In the genomic region with DNA sequence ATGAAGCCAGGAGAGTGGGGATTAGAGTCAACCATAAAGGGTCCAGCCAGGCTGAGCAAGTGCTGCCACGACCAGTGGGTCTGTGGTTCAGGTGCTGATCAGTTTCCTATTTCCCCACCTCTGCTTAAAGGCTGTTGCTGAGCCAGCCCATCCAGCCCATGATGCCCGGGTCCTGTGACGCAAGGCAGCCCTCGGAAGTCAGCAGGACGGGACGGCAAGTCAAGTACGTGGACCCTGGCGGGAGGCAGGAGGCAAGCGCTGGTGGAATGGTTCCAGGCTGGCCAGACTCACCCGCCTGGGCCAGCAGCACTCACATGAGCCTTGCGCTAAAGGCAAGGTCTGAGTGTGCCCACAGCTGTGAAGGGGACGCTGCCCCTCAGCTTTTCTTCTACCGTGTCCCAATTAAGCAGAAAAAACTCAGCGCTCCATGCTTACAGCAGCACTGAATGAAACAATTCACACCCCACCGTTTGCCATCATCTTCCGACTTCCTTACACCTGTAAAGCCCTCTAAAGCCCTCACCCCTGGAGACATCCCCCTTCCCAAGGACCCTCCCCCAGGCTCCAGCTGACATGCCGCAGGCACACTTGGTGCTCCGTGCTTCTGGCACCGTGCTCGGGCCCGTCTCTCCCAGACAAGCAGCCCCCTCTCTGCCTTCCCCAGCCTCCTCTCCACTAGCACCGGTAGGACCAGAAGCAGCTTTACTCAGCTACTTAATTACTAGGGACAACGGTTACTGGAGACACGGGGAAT, we compare ENCODE assay signal across 23 cellular contexts. TPM values are rescaled to one million over a fixed set of nuclear protein-coding genes. Genes with fewer than 3 reads are reported as not detected.
DNase-seq lines count a peak whose midpoint lies in the region; ATAC-seq, FAIRE-seq and TF ChIP-seq lines count a peak whose summit lies in the region.
"Had no signal": no experiment of that assay in that cellular context is flagged by ENCODE, and none has a peak within 500 bp of the region (broad histone marks: within the 10 kb centered on the region; RNA-seq: fewer than 3 reads in every experiment).

No MANE protein-coding gene starts in this region.

- no peak overlapping the region for H2BK5ac ChIP-seq in H1 (ENCODE audit: low read depth, low read length)

- H3K4me3 ChIP-seq in breast epithelium, result no peak overlapping the region
- no peak overlapping the region for H3K4me3 ChIP-seq in Panc1 (ENCODE audit: low read depth in 2 of 2, low read length in 2 of 2)
- no peak overlapping the region for H3K4me3 ChIP-seq in H1 (ENCODE audit: extremely low read depth in 1 of 4, insufficient read depth in 2 of 4, low read depth in 3 of 4, low read length in 4 of 4)

- BruUV-seq in MCF 10A (replicated peaks; lab: Mats Ljungman, UMichigan) (no TSS peak), Panc1 (replicated peaks; lab: Mats Ljungman, UMichigan) (no TSS peak)

- no peaks in the 10 kb centered on the region for H4K20me1 ChIP-seq in H1 (replicated peaks in 1 of 2; ENCODE audit: control insufficient read depth in 1 of 2, insufficient read depth in 2 of 2, low read length in 2 of 2)

- H2BK15ac ChIP-seq in H1 (ENCODE audit: low read length), result no peak overlapping the region

- TF ChIP-seq EP300 in H1 (IDR thresholded peaks at IDR 0.05; ENCODE audit: borderline replicate concordance in 1 of 2, low read depth in 2 of 2, low read length in 2 of 2), result no peak

- H3K4me1 ChIP-seq in breast epithelium (no peaks in the 10 kb centered on the region), Panc1 (ENCODE audit: control insufficient read depth, insufficient read depth, low read length) (no peaks in the 10 kb centered on the region), H1 (replicated peaks in 1 of 4; ENCODE audit: control insufficient read depth in 3 of 4, insufficient read depth in 4 of 4, low read length in 3 of 4) (peaks cover 0 to 2% (median under 1%) of the 10 kb centered on the region in 4 experiments; a peak in 2 of 7 replicates)
- H3K4me1 ChIP-seq: BE2C had no signal

- no peak overlapping the region for H3K4ac ChIP-seq in H1 (replicated peaks; ENCODE audit: insufficient read length, low read depth, low read length)

- no peak overlapping the region for H2AFZ ChIP-seq in H1 (ENCODE audit: low read length)

- H3K56ac ChIP-seq in H1 (replicated peaks; ENCODE audit: insufficient read length, low read depth, low read length), result no peak overlapping the region

- FAIRE-seq in H1 (lab: Jason Lieb, UNC), result no peak
- FAIRE-seq: A204.1, GM12892, GM18507, HTR-8/SVneo had no signal

- no peak overlapping the region for H4K8ac ChIP-seq in H1 (ENCODE audit: extremely low read depth, insufficient read depth, low read length)

- H3K79me1 ChIP-seq in H1 (ENCODE audit: low read depth, low read length), result no peaks in the 10 kb centered on the region

- ATAC-seq in Panc1, result peak; percentile 10; the same call in 1 of the 2 replicates

- no peak for TF ChIP-seq RAD21 in H1 (IDR thresholded peaks at IDR 0.05 in 1 of 2, conservative IDR thresholded peaks at IDR 0.05 in 1 of 2; ENCODE audit: low read depth in 2 of 2, low read length in 2 of 2)

- no peak overlapping the region for H3K14ac ChIP-seq in H1 (ENCODE audit: insufficient read length)

- H2AK5ac ChIP-seq in H1 (ENCODE audit: low read depth, low read length), result no peak overlapping the region

- H3K9me3 ChIP-seq in breast epithelium, result no peaks in the 10 kb centered on the region
- no peaks in the 10 kb centered on the region for H3K9me3 ChIP-seq in Panc1 (ENCODE audit: control insufficient read depth, insufficient read depth, low read depth, low read length)
- H3K9me3 ChIP-seq in H1 (ENCODE audit: insufficient read depth in 2 of 2, low read depth in 1 of 2, low read length in 1 of 2), result no peaks in the 10 kb centered on the region
- H3K9me3 ChIP-seq: BE2C had no signal

- in situ Hi-C loops in Panc1 (cut with HindIII; ENCODE audit: low pct_unique_long_range_greater_than_20kb, low sequenced_read_pairs), result no loop called here

- no peak overlapping the region for H3K4me2 ChIP-seq in H1 (ENCODE audit: insufficient read depth in 1 of 2, low read depth in 2 of 2, low read length in 2 of 2)

- DNase-seq in MCF 10A (ENCODE audit: unreplicated experiment), result no peak
- DNase-seq in breast epithelium (ENCODE audit: low spot score in 2 of 2), result no peak
- DNase-seq in Panc1 (ENCODE audit: low read depth, low spot score), result no peak
- no peak for DNase-seq in H1 (ENCODE audit: low read depth in 1 of 2, low spot score in 2 of 2)
- DNase-seq in NCI-H1694 (lab: John Stamatoyannopoulos, UW), result no peak
- no peak for DNase-seq in stimulated activated CD4-positive, alpha-beta T cell treated with anti-CD3 and anti-CD28 coated beads, Interleukin-15, amount 100 ng/mL, for 24 hours
- DNase-seq in foreskin melanocyte, result no peak
- DNase-seq: ACHN; BE2C; C1 segment of cervical spinal cord; CD4-positive, CD25-positive, alpha-beta regulatory T cell; CD8-positive, alpha-beta memory T cell; COR-L47; DMS 273 treated with DMSO at 0.1 percent for 48 hours; DMS53; GDM1; GOT3; H9 had no signal

- H3K18ac ChIP-seq in H1 (ENCODE audit: extremely low read depth, low read length), result no peak overlapping the region

- no peak for TF ChIP-seq CTCF in MCF 10A (IDR thresholded peaks at IDR 0.05; ENCODE audit: unreplicated experiment)
- TF ChIP-seq CTCF in breast epithelium (IDR thresholded peaks at IDR 0.05), result no peak
- TF ChIP-seq CTCF in Panc1 (IDR thresholded peaks at IDR 0.05), result no peak
- TF ChIP-seq CTCF in H1 (IDR thresholded peaks at IDR 0.05; ENCODE audit: control extremely low read depth in 1 of 3, insufficient read depth in 1 of 3, low read depth in 1 of 3, low read length in 3 of 3), result no peak

- H4K91ac ChIP-seq in H1 (replicated peaks; ENCODE audit: insufficient read length, low read length), result no peak overlapping the region

- peak overlapping the region; percentile 35; the same call in 1 of the 2 replicates for H2BK12ac ChIP-seq in H1 (ENCODE audit: low read depth, low read length)

- intact Hi-C loops in MCF 10A (cut with micrococcal nuclease) (no loop called here), breast epithelium (cut with DNase I; ENCODE audit: low total_unique reads) (loop anchor here (10.0 kb wide), 1 partner anchor 266 kb away; no protein-coding TSS in a partner anchor), Panc1 (cut with micrococcal nuclease; ENCODE audit: unreplicated experiment) (no loop called here)

- CTCF ChIA-PET in MCF 10A (lab: Yijun Ruan, JAX) (interaction anchor here (0.6 to 7.5 kb wide), 4 partner anchors 13 to 381 kb away, joined by 3 to 109 read pairs (median 4); no protein-coding TSS in a partner anchor), Panc1 (lab: Charles Lee) (no interaction called here), H1 (lab: Charles Lee; ENCODE audit: partially characterized antibody) (interaction anchor here (1.1 to 2.7 kb wide), 3 partner anchors 14 to 384 kb away, joined by 3 to 14 read pairs (median 5); no protein-coding TSS in a partner anchor)

- H3K27ac ChIP-seq in breast epithelium (no peak overlapping the region), Panc1 (ENCODE audit: low read length) (no peak overlapping the region), H1 (ENCODE audit: low read depth, low read length) (no peak overlapping the region)

- no peaks in the 10 kb centered on the region for H3K4me1 Mint-ChIP-seq in MCF 10A (ENCODE audit: insufficient read depth, unreplicated experiment)
- H3K4me1 Mint-ChIP-seq: CD8-positive, alpha-beta memory T cell had no signal

- no peak overlapping the region for H2BK120ac ChIP-seq in H1 (replicated peaks; ENCODE audit: low read depth, low read length)

- H3K23ac ChIP-seq in H1 (ENCODE audit: insufficient read length), result no peak overlapping the region

- H3K23me2 ChIP-seq in H1 (ENCODE audit: low read depth, low read length), result no peaks in the 10 kb centered on the region

- H3K27me3 ChIP-seq in breast epithelium (no peaks in the 10 kb centered on the region), Panc1 (ENCODE audit: control insufficient read depth, insufficient read depth, low read length) (no peaks in the 10 kb centered on the region), H1 (replicated peaks in 1 of 4; ENCODE audit: control insufficient read depth in 3 of 4, extremely low read depth in 1 of 4, insufficient read depth in 3 of 4, low read length in 3 of 4) (no peaks in the 10 kb centered on the region)
- H3K27me3 ChIP-seq: BE2C had no signal

- no peak overlapping the region for H3K4me3 Mint-ChIP-seq in MCF 10A (ENCODE audit: unreplicated experiment)
- H3K4me3 Mint-ChIP-seq: CD8-positive, alpha-beta memory T cell; H9; IgD-negative memory B cell had no signal

- peaks cover 14% of the 10 kb centered on the region for H3K36me3 Mint-ChIP-seq in MCF 10A (ENCODE audit: insufficient read depth, unreplicated experiment)
- H3K36me3 Mint-ChIP-seq: CD4-positive, CD25-positive, alpha-beta regulatory T cell; CD8-positive, alpha-beta memory T cell had no signal

- H3K9me3 Mint-ChIP-seq in MCF 10A (ENCODE audit: unreplicated experiment), result no peaks in the 10 kb centered on the region
- H3K9me3 Mint-ChIP-seq: CD4-positive, CD25-positive, alpha-beta regulatory T cell; CD8-positive, alpha-beta memory T cell; H9 had no signal

- H3K36me3 ChIP-seq in breast epithelium (no peaks in the 10 kb centered on the region), Panc1 (ENCODE audit: control insufficient read depth, insufficient read depth, low read length) (0 out of 2 replicates have a peak, but pooled peaks cover 2% of the 10 kb centered on the region), H1 (ENCODE audit: control insufficient read depth in 2 of 4, insufficient read depth in 4 of 4, low read length in 3 of 4) (no peaks in the 10 kb centered on the region)
- H3K36me3 ChIP-seq: BE2C had no signal

- H4K5ac ChIP-seq in H1 (ENCODE audit: insufficient read length, low read depth, low read length), result no peak overlapping the region

- no peak for TF ChIP-seq POLR2A in breast epithelium (IDR thresholded peaks at IDR 0.05)
- no peak for TF ChIP-seq POLR2A in H1 (IDR thresholded peaks at IDR 0.05; ENCODE audit: control extremely low read depth in 1 of 2, low read depth in 2 of 2, low read length in 2 of 2)

- peak overlapping the region; percentile 5 for H3K27ac Mint-ChIP-seq in MCF 10A (ENCODE audit: low read depth, unreplicated experiment)
- H3K27ac Mint-ChIP-seq: CD4-positive, CD25-positive, alpha-beta regulatory T cell; CD8-positive, alpha-beta memory T cell; IgD-negative memory B cell had no signal

- no peak overlapping the region for H2BK20ac ChIP-seq in H1 (ENCODE audit: low read length)

- POLR2A ChIA-PET in MCF 10A (lab: Yijun Ruan, JAX) (interaction anchor here (2.0 kb wide), 1 partner anchor 11 kb away, joined by 5 read pairs; a partner anchor contains a TSS), Panc1 (lab: Charles Lee) (no interaction called here), H1 (lab: Charles Lee; ENCODE audit: partially characterized antibody) (interaction anchor here (1.0 to 7.0 kb wide), 2 partner anchors 9 to 14 kb away, joined by 3 to 63 read pairs; a partner anchor contains a TSS)

- H3K27me3 Mint-ChIP-seq in MCF 10A (ENCODE audit: insufficient read depth, unreplicated experiment), result no peaks in the 10 kb centered on the region

- H3K9ac ChIP-seq in H1 (replicated peaks in 1 of 4; ENCODE audit: extremely low read depth in 1 of 4, low read depth in 3 of 4, low read length in 3 of 4), result no peak overlapping the region; a peak in 1 of 7 replicates

- no peaks in the 10 kb centered on the region for H3K79me2 ChIP-seq in H1 (ENCODE audit: control insufficient read depth in 1 of 2, insufficient read depth in 2 of 2, low read length in 2 of 2)

- WGBS in H1 (ENCODE audit: extremely low coverage in 1 of 2, insufficient coverage in 1 of 2, insufficient read length in 1 of 2, insufficient replicate concordance in 2 of 2, low coverage in 1 of 2, low lambda C conversion rate in 2 of 2, missing lambda C conversion rate in 1 of 2), 2 experiments, result 85% methylated on average over 22 of the region's 24 CpGs; no CpG with 5 or more reads in 1 of the 2 experiments

RNA-seq across cellular contexts. Expression of a gene that starts 11.3 kb away (rescaled TPM):
- total RNA-seq in MCF 10A (2022) (1,648 and 1,732 TPM in 2 replicates), breast epithelium (1,000 to 10,000 TPM; 1,654 to 2,512 (median 1,741) TPM), Panc1 (2021; ENCODE audit: unreplicated experiment) (682 TPM)
- polyA plus RNA-seq in Panc1 (2012; ENCODE audit: insufficient read length), result 1,449 TPM
- total RNA-seq in H1 (2021; fragmentation: NEBNext Ultra II Directional; extraction: Animal tissue kit (Norgen Biotek cat#: 25700)), result 1,722 and 1,734 TPM in 2 replicates
- 904 and 1,463 TPM in 2 replicates for polyA plus RNA-seq in H1 (2011; rRNA removed)
- 2,318 TPM for polyA plus RNA-seq in H1 (2011; cell fraction: cytosol; rRNA removed)
- polyA plus RNA-seq in H1 (2011; cell fraction: nucleus; rRNA removed), result 864 TPM
- polyA plus RNA-seq in H1 (2012, experiment 1 of 2), result 5,645 to 7,519 TPM (median 6,011 TPM) in 4 replicates
- 6,720 TPM for polyA plus RNA-seq in H1 (2012, experiment 2 of 2)
- 1,743 TPM for polyA plus RNA-seq in H1 (2013, experiment 1 of 2)
- polyA plus RNA-seq in H1 (2013, experiment 2 of 2), result 1,678 TPM
- 289 and 451 TPM in 2 replicates for polyA minus RNA-seq in H1 (2011; rRNA and poly(A)+ RNA removed)
- polyA minus RNA-seq in H1 (2011; cell fraction: cytosol; rRNA and poly(A)+ RNA removed), result 359 TPM
- 406 TPM for polyA minus RNA-seq in H1 (2011; cell fraction: nucleus; rRNA and poly(A)+ RNA removed)
